Comparison of ENCODE assay signal across 12 cellular contexts in the genomic region with DNA sequence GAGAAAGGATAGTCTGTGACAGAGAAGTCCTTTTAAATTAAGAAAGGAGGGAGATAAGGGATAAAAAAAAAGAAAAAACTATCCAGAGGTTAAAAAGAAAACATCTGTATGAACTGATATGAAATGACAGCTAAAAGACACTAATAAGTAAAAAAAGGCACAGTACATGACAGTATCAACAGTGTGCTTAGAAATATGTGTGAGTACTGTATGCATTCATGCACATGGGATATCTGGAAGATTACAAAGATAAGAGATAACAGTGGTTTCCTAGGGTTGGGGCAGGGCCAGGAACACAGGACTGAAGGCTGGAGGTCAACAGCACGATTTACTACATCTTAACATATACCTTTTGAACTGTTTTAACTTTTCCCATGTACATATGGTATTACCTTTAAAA. TPM values are rescaled to one million over a fixed set of nuclear protein-coding genes. Genes with fewer than 3 reads are reported as not detected.
DNase-seq lines count a peak whose midpoint lies in the region; ATAC-seq, FAIRE-seq and TF ChIP-seq lines count a peak whose summit lies in the region.
"Had no signal": no experiment of that assay in that cellular context is flagged by ENCODE, and none has a peak within 500 bp of the region (broad histone marks: within the 10 kb centered on the region; RNA-seq: fewer than 3 reads in every experiment).

No MANE protein-coding gene starts in this region.

- FAIRE-seq in GM19239 (lab: Jason Lieb, UNC): no peak

- no peak for DNase-seq in activated T-cell treated with anti-CD3 and anti-CD28 coated beads, Interleukin-2, amount 50 U/mL, for 24 hours
- no peak for DNase-seq in activated T-cell treated with anti-CD3 and anti-CD28 coated beads, Interleukin-2, amount 50 U/mL, for 1 hour
- peak; percentile 36 for DNase-seq in OCI-M1 (lab: John Stamatoyannopoulos, UW)
- DNase-seq in dorsolateral prefrontal cortex: no peak
- no peak for DNase-seq in GM19239 (ENCODE audit: insufficient read length, low spot score)
- DNase-seq in activated CD4-positive, CD25-positive, alpha-beta regulatory T cell (lab: John Stamatoyannopoulos, UW): no peak
- DNase-seq in ovary: no peak
- DNase-seq: aorta; NCI-H2029 treated with DMSO at 0.1 percent for 48 hours; stimulated activated CD4-positive, alpha-beta T cell treated with anti-CD3 and anti-CD28 coated beads, Interleukin-2, amount 100 ng/mL, for 24 hours had no signal

- intact Hi-C loops in dorsolateral prefrontal cortex (cut with DNase I): no loop called here
- intact Hi-C loops in ovary (cut with DNase I): loop anchor here in 1 of 4 donors (5.0 kb wide), 1 partner anchor 42 kb away; no protein-coding TSS in a partner anchor

- H3K4me3 Mint-ChIP-seq in activated T-cell treated with anti-CD3 and anti-CD28 coated beads, Interleukin-2, amount 50 U/mL, for 24 hours: peak overlapping the region; percentile 77
- H3K4me3 Mint-ChIP-seq in stimulated activated memory B cell treated with anti-CD40 and anti-IgM and Interleukin-4, amounts not matched to agents 10 μg/mL and 1 μg/mL and 100 μg/mL, for 72 hours: peak overlapping the region; percentile 32

- H3K27me3 Mint-ChIP-seq in activated T-cell treated with anti-CD3 and anti-CD28 coated beads, Interleukin-2, amount 50 U/mL, for 24 hours: no peaks in the 10 kb centered on the region
- no peaks in the 10 kb centered on the region for H3K27me3 Mint-ChIP-seq in stimulated activated memory B cell treated with anti-CD40 and anti-IgM and Interleukin-4, amounts not matched to agents 10 μg/mL and 1 μg/mL and 100 μg/mL, for 72 hours

- no peaks in the 10 kb centered on the region for H3K9me3 Mint-ChIP-seq in activated T-cell treated with anti-CD3 and anti-CD28 coated beads, Interleukin-2, amount 50 U/mL, for 24 hours
- no peaks in the 10 kb centered on the region for H3K9me3 Mint-ChIP-seq in stimulated activated memory B cell treated with anti-CD40 and anti-IgM and Interleukin-4, amounts not matched to agents 10 μg/mL and 1 μg/mL and 100 μg/mL, for 72 hours

- peaks cover 19% of the 10 kb centered on the region for H3K4me1 ChIP-seq in ovary (ENCODE audit: insufficient read depth)

- H3K36me3 ChIP-seq in ovary: no peaks in the 10 kb centered on the region
- H3K36me3 ChIP-seq: thoracic aorta had no signal

- H3K9me3 ChIP-seq in ovary: no peaks in the 10 kb centered on the region
- H3K9me3 ChIP-seq: thoracic aorta had no signal

- H3K27ac ChIP-seq in dorsolateral prefrontal cortex (peak overlapping the region in 56 of 59 donors; percentile 8 to 95 (median 86)), ovary (no peak overlapping the region)
- H3K27ac ChIP-seq: thoracic aorta had no signal

- 39 to 49% (median 44%) methylated on average over 1 of the region's 1 CpG for WGBS in ovary, 3 donors

- H3K27ac Mint-ChIP-seq in activated T-cell treated with anti-CD3 and anti-CD28 coated beads, Interleukin-2, amount 50 U/mL, for 24 hours: peak overlapping the region; percentile 85
- peak overlapping the region; percentile 66 for H3K27ac Mint-ChIP-seq in stimulated activated memory B cell treated with anti-CD40 and anti-IgM and Interleukin-4, amounts not matched to agents 10 μg/mL and 1 μg/mL and 100 μg/mL, for 72 hours

- H3K4me3 ChIP-seq in dorsolateral prefrontal cortex: peak overlapping the region in 1 of 59 donors; percentile 17
- H3K4me3 ChIP-seq in ovary: no peak overlapping the region
- H3K4me3 ChIP-seq: thoracic aorta had no signal

- TF ChIP-seq POLR2A in ovary (IDR thresholded peaks at IDR 0.05): no peak

- H3K36me3 Mint-ChIP-seq in activated T-cell treated with anti-CD3 and anti-CD28 coated beads, Interleukin-2, amount 50 U/mL, for 24 hours (ENCODE audit: low read depth): peaks cover 68% of the 10 kb centered on the region
- H3K36me3 Mint-ChIP-seq in stimulated activated memory B cell treated with anti-CD40 and anti-IgM and Interleukin-4, amounts not matched to agents 10 μg/mL and 1 μg/mL and 100 μg/mL, for 72 hours: peaks cover 19% of the 10 kb centered on the region

- no peak for ATAC-seq in stimulated activated memory B cell treated with anti-CD40 and anti-IgM and Interleukin-4, amounts not matched to agents 10 μg/mL and 1 μg/mL and 100 μg/mL, for 72 hours

- TF ChIP-seq CTCF in dorsolateral prefrontal cortex (IDR thresholded peaks at IDR 0.05 in 54 of 56, conservative IDR thresholded peaks at IDR 0.05 in 2 of 56; ENCODE audit: low read depth in 1 of 56, partially characterized antibody in 56 of 56): no peak
- TF ChIP-seq CTCF in ovary (IDR thresholded peaks at IDR 0.05): no peak

- peaks cover 80% of the 10 kb centered on the region for H3K4me1 Mint-ChIP-seq in activated T-cell treated with anti-CD3 and anti-CD28 coated beads, Interleukin-2, amount 50 U/mL, for 24 hours (ENCODE audit: low read depth)
- peaks cover 78% of the 10 kb centered on the region for H3K4me1 Mint-ChIP-seq in stimulated activated memory B cell treated with anti-CD40 and anti-IgM and Interleukin-4, amounts not matched to agents 10 μg/mL and 1 μg/mL and 100 μg/mL, for 72 hours

- H3K27me3 ChIP-seq in dorsolateral prefrontal cortex (no peaks in the 10 kb centered on the region), ovary (no peaks in the 10 kb centered on the region)

- TF ChIP-seq EP300 in ovary (IDR thresholded peaks at IDR 0.05): no peak

RNA-seq across cellular contexts. Expression of gene PTP4A2, which starts 13.3 kb away (rescaled TPM):
- total RNA-seq in dorsolateral prefrontal cortex: 100 to 1,000 TPM; 185 to 784 (median 393) TPM
- total RNA-seq in ovary: 100 to 1,000 TPM; 207 to 366 (median 249) TPM
- 100 to 1,000 TPM in 1 of 2 donors, 10 to 100 TPM in 1; 92.5 to 246 TPM for polyA plus RNA-seq in ovary

Comparison
In these comparisons a context has a peak if more than half of its experiments do, and no peak if none do; other contexts are left out.
1. H3K27ac ChIP-seq: peak in dorsolateral prefrontal cortex (56 of 59); none in ovary (0 of 2).